8 cellular contexts compared by ENCODE assay signal in the genomic region with DNA sequence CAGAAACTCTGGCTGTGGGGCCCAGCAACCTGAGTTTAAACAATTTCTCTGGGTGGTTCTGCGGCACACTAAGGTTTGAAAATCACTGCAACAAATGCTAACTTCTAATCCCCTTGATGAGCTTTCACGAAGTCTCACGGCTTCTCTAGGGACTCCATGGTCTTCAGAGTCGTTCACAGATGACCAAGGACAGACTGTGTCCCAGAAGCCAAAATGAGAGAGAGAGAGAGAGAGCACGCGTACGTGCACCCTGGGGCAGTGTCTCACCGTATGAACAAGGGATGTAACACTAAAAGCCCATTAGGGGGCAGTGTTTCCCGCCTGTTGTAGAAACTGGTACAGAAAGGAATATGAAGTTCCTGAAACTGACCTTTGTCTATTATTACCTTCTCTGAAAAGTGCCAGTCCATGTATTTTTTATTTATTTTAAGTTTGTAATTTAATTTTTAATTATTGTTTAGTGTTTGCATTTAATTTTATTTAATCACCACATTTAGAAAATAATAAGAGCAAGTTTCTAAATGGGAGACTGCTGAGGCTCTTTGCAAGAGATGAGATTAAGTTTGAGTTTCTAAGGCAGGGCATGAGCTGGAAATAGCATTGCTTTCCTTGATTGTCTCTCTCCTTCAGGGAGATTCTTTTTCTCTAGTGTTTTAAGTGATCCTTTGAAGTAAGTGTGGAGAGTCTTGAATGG. TPM values are rescaled to one million over a fixed set of nuclear protein-coding genes. Genes with fewer than 3 reads are reported as not detected.
DNase-seq lines count a peak whose midpoint lies in the region; ATAC-seq and TF ChIP-seq lines count a peak whose summit lies in the region.

No MANE protein-coding gene starts in this region.

- no peaks in the 10 kb centered on the region for H3K79me2 ChIP-seq in MM.1S (ENCODE audit: low read length)

- H3K27me3 ChIP-seq in MM.1S (replicated peaks; ENCODE audit: insufficient read depth, low read length) (no peaks in the 10 kb centered on the region), SJCRH30 (no peaks in the 10 kb centered on the region)

- H3K36me3 ChIP-seq in MM.1S (replicated peaks; ENCODE audit: insufficient read depth, low read length) (no peaks in the 10 kb centered on the region), SJCRH30 (no peaks in the 10 kb centered on the region)

- H3K4me3 Mint-ChIP-seq in glutamatergic neuron (ENCODE audit: unreplicated experiment): no peak overlapping the region
- peak overlapping the region; percentile 51 for H3K4me3 Mint-ChIP-seq in progenitor cell of endocrine pancreas (ENCODE audit: low read depth)

- peak overlapping the region; percentile 23 for H3K4me2 ChIP-seq in MM.1S (ENCODE audit: low read depth, low read length)

- ATAC-seq in GM21737 (IDR thresholded peaks at IDR 0.05; ENCODE audit: unreplicated experiment): peak; percentile 45
- peak; percentile 67 to 74 for ATAC-seq in activated naive CD4-positive, alpha-beta T cell treated with anti-CD3 and anti-CD28 coated beads, Interleukin-2, amount 50 U/mL, for 72 hours
- ATAC-seq in HG03571 (IDR thresholded peaks at IDR 0.05; ENCODE audit: unreplicated experiment): no peak

- TF ChIP-seq CTCF in MM.1S (IDR thresholded peaks at IDR 0.05; ENCODE audit: low read length): peak; percentile 64
- peak; percentile 83 for TF ChIP-seq CTCF in glutamatergic neuron (IDR thresholded peaks at IDR 0.05; ENCODE audit: partially characterized antibody, unreplicated experiment)
- peak; percentile 93 for TF ChIP-seq CTCF in progenitor cell of endocrine pancreas (IDR thresholded peaks at IDR 0.05; ENCODE audit: unreplicated experiment)

- no peak overlapping the region for H2AFZ ChIP-seq in MM.1S (ENCODE audit: low read length)

- H3F3A ChIP-seq in MM.1S (ENCODE audit: insufficient read depth, low read length): peaks cover 9% of the 10 kb centered on the region

- H3K9me3 ChIP-seq in MM.1S (replicated peaks; ENCODE audit: insufficient read depth, low read length) (no peaks in the 10 kb centered on the region), SJCRH30 (replicated peaks) (no peaks in the 10 kb centered on the region)

- no peaks in the 10 kb centered on the region for H4K20me1 ChIP-seq in MM.1S (ENCODE audit: insufficient read depth, low read length)

- peak overlapping the region; percentile 86 to 95 for H3K27ac Mint-ChIP-seq in activated naive CD4-positive, alpha-beta T cell treated with anti-CD3 and anti-CD28 coated beads, Interleukin-2, amount 50 U/mL, for 72 hours
- no peak overlapping the region for H3K27ac Mint-ChIP-seq in glutamatergic neuron (ENCODE audit: unreplicated experiment)
- peak overlapping the region; percentile 82 for H3K27ac Mint-ChIP-seq in progenitor cell of endocrine pancreas

- peaks cover 23% of the 10 kb centered on the region for H3K4me1 ChIP-seq in MM.1S (ENCODE audit: low read length)
- peaks cover 28% of the 10 kb centered on the region for H3K4me1 ChIP-seq in SJCRH30

- H3K27ac ChIP-seq in MM.1S (ENCODE audit: low read length) (no peak overlapping the region), SJCRH30 (no peak overlapping the region)

- no peaks in the 10 kb centered on the region for H3K9me3 Mint-ChIP-seq in activated naive CD4-positive, alpha-beta T cell treated with anti-CD3 and anti-CD28 coated beads, Interleukin-2, amount 50 U/mL, for 72 hours
- H3K9me3 Mint-ChIP-seq in glutamatergic neuron (ENCODE audit: unreplicated experiment): peaks cover 1% of the 10 kb centered on the region
- no peaks in the 10 kb centered on the region for H3K9me3 Mint-ChIP-seq in progenitor cell of endocrine pancreas (ENCODE audit: low read depth)

- H3K9me2 ChIP-seq in MM.1S (replicated peaks; ENCODE audit: insufficient read depth, low read length): no peaks in the 10 kb centered on the region

- H3K4me3 ChIP-seq in MM.1S (ENCODE audit: low read length): no peak overlapping the region
- H3K4me3 ChIP-seq in SJCRH30: no peak overlapping the region

- H3K27me3 Mint-ChIP-seq in glutamatergic neuron (ENCODE audit: unreplicated experiment) (peaks cover 5% of the 10 kb centered on the region), progenitor cell of endocrine pancreas (peaks cover 33% of the 10 kb centered on the region)

- peaks cover 6% of the 10 kb centered on the region for H3K4me1 Mint-ChIP-seq in glutamatergic neuron (ENCODE audit: low read depth, unreplicated experiment)
- peaks cover 29% of the 10 kb centered on the region for H3K4me1 Mint-ChIP-seq in progenitor cell of endocrine pancreas (ENCODE audit: low read depth)

- H3K9ac ChIP-seq in MM.1S (ENCODE audit: low read length): no peak overlapping the region

- H3K36me3 Mint-ChIP-seq in activated naive CD4-positive, alpha-beta T cell treated with anti-CD3 and anti-CD28 coated beads, Interleukin-2, amount 50 U/mL, for 72 hours: peaks cover 7 to 13% of the 10 kb centered on the region in 2 donors
- H3K36me3 Mint-ChIP-seq in glutamatergic neuron (ENCODE audit: unreplicated experiment): no peaks in the 10 kb centered on the region
- H3K36me3 Mint-ChIP-seq in progenitor cell of endocrine pancreas (ENCODE audit: insufficient read depth): peaks cover 3% of the 10 kb centered on the region

- DNase-seq in DMS79 (lab: John Stamatoyannopoulos, UW): peak; percentile 41
- DNase-seq in MM.1S: peak; percentile 84
- DNase-seq in SJCRH30: peak; percentile 62 to 92
- peak in 1 of 2 donors; percentile 55 for DNase-seq in activated naive CD4-positive, alpha-beta T cell treated with anti-CD3 and anti-CD28 coated beads, Interleukin-2, amount 50 U/mL, for 72 hours (ENCODE audit: low spot score in 2 of 2)
- DNase-seq in glutamatergic neuron: peak; percentile 28
- no peak for DNase-seq in progenitor cell of endocrine pancreas (ENCODE audit: low spot score, unreplicated experiment)

RNA-seq across cellular contexts. Expression of gene APOLD1, which starts 3.4 kb away (rescaled TPM):
- 2.0 and 2.1 TPM in 2 replicates for total RNA-seq in SJCRH30 (2014; rRNA removed; shearing (Covaris generic))
- total RNA-seq in activated naive CD4-positive, alpha-beta T cell treated with anti-CD3 and anti-CD28 coated beads, Interleukin-2, amount 50 U/mL, for 72 hours: 1 to 10 TPM; 5.2 to 6.5 TPM
- total RNA-seq in glutamatergic neuron (ENCODE audit: unreplicated experiment): 0.86 TPM
- 5.3 and 5.4 TPM in 2 replicates for total RNA-seq in progenitor cell of endocrine pancreas

RNA-seq across cellular contexts. Expression of gene DDX47, which starts 24.3 kb away (rescaled TPM):
- total RNA-seq in SJCRH30 (2014; rRNA removed; shearing (Covaris generic)): 86.8 and 98.2 TPM in 2 replicates
- 100 to 1,000 TPM in 1 of 2 donors, 10 to 100 TPM in 1; 94.7 to 109 TPM for total RNA-seq in activated naive CD4-positive, alpha-beta T cell treated with anti-CD3 and anti-CD28 coated beads, Interleukin-2, amount 50 U/mL, for 72 hours
- 31.0 TPM for total RNA-seq in glutamatergic neuron (ENCODE audit: unreplicated experiment)
- total RNA-seq in progenitor cell of endocrine pancreas: 115 TPM in 2 replicates
